ENCODE assay signal across 7 cellular contexts in genomic region chr4:111164556-111164955, GRCh38.
DNase-seq lines count a peak whose midpoint lies in the region; ATAC-seq and TF ChIP-seq lines count a peak whose summit lies in the region.
"Not testable (repeated sequence)": the region's sequence is repeated elsewhere in the genome, so short reads cannot be mapped to it uniquely, and the experiment has no call there.

No MANE protein-coding gene starts in this region.

- H3K36me3 ChIP-seq in DND-41 (ENCODE audit: insufficient read depth, low read length); Loucy (ENCODE audit: insufficient read depth, low read length); neural progenitor cell: not testable (repeated sequence)

- not testable (repeated sequence) for H3K4me3 ChIP-seq in DND-41 (ENCODE audit: low read depth in 1 of 2, low read length in 2 of 2); Loucy (ENCODE audit: low read length, poor library complexity, severe bottlenecking); neural progenitor cell

- H3K27ac Mint-ChIP-seq in neural progenitor cell = not testable (repeated sequence)

- H3K9me3 ChIP-seq in DND-41 (ENCODE audit: insufficient read depth, low read length, severe bottlenecking); Loucy (ENCODE audit: insufficient read depth, low read depth, low read length); neural progenitor cell (ENCODE audit: low read depth): not testable (repeated sequence)

- not testable (repeated sequence) for H3K4me2 ChIP-seq in DND-41 (ENCODE audit: insufficient read depth, low read length); Loucy (ENCODE audit: low read depth, low read length, poor library complexity, severe bottlenecking); neural progenitor cell

- not testable (repeated sequence) for H3K4me1 Mint-ChIP-seq in neural progenitor cell

- not testable (repeated sequence) for ATAC-seq in DND-41 (ENCODE audit: insufficient read depth, low read depth)

- not testable (repeated sequence) for H3K79me2 ChIP-seq in DND-41 (ENCODE audit: insufficient read depth, low read length); Loucy (ENCODE audit: insufficient read depth, low read length); neural progenitor cell (ENCODE audit: low read depth)

- not testable (repeated sequence) for H3K4me3 Mint-ChIP-seq in neural progenitor cell

- H3K27me3 Mint-ChIP-seq in neural progenitor cell (ENCODE audit: insufficient read depth, low read depth) = not testable (repeated sequence)

- H2AFZ ChIP-seq in DND-41 (ENCODE audit: low read depth, low read length); Loucy (ENCODE audit: low read length); neural progenitor cell (replicated peaks): not testable (repeated sequence)

- not testable (repeated sequence) for H3K27me3 ChIP-seq in DND-41 (ENCODE audit: insufficient read depth, low read length, poor library complexity); Loucy (ENCODE audit: insufficient read depth, low read length, poor library complexity, severe bottlenecking); neural progenitor cell

- H3K27ac ChIP-seq in DND-41 (ENCODE audit: low read length); neural progenitor cell: not testable (repeated sequence)

- not testable (repeated sequence) for H3K36me3 Mint-ChIP-seq in neural progenitor cell

- peaks cover 11% of the 10 kb centered on the region for H3K9me3 Mint-ChIP-seq in neural progenitor cell

- DNase-seq in DND-41 = peak; percentile 6
- not testable (repeated sequence) for DNase-seq in GM20000 (ENCODE audit: low spot score)
- DNase-seq in OCI-M1 (lab: John Stamatoyannopoulos, UW) = peak; percentile 20
- peak; percentile 35 for DNase-seq in amniotic epithelial cell (ENCODE audit: low read depth)
- DNase-seq in fibroblast of peridontal ligament (ENCODE audit: extremely low read depth) = peak; percentile 3
- DNase-seq in neural progenitor cell (ENCODE audit: low spot score) = peak; percentile 61

- not testable (repeated sequence) for H4K20me1 ChIP-seq in DND-41 (ENCODE audit: insufficient read depth, low read length); Loucy (ENCODE audit: insufficient read depth, low read length, poor library complexity, severe bottlenecking); neural progenitor cell (ENCODE audit: low read depth)

- TF ChIP-seq CTCF in DND-41 (IDR thresholded peaks at IDR 0.05; ENCODE audit: borderline replicate concordance, extremely low read depth, low read length, poor library complexity, severe bottlenecking) (peak; percentile 17), GM20000 (IDR thresholded peaks at IDR 0.05; ENCODE audit: extremely low read depth, missing control alignments) (peak; percentile 28), Loucy (conservative IDR thresholded peaks at IDR 0.05; ENCODE audit: low read length) (peak; percentile 43), neural progenitor cell (IDR thresholded peaks at IDR 0.05) (peak; percentile 50)

- not testable (repeated sequence) for H3K9ac ChIP-seq in DND-41 (ENCODE audit: low read depth, low read length); Loucy (ENCODE audit: low read depth, low read length, poor library complexity, severe bottlenecking); neural progenitor cell

- H3K9me2 ChIP-seq in Loucy (replicated peaks; ENCODE audit: low read depth, low read length) = not testable (repeated sequence)

- H3K4me1 ChIP-seq in DND-41 (ENCODE audit: insufficient read depth, low read length); Loucy (ENCODE audit: insufficient read depth, low read length, poor library complexity, severe bottlenecking); neural progenitor cell: not testable (repeated sequence)

- H3F3A ChIP-seq in Loucy (ENCODE audit: low read depth); neural progenitor cell (ENCODE audit: low read depth): not testable (repeated sequence)
